ENCODE assay signal across 18 cellular contexts in genomic region chr10:113521482-113521795, GRCh38. TPM values are rescaled to one million over a fixed set of nuclear protein-coding genes. Genes with fewer than 3 reads are reported as not detected.
"Had no signal": no experiment of that assay in that cellular context is flagged by ENCODE, and none has a peak within 500 bp of the region (broad histone marks: within the 10 kb centered on the region; RNA-seq: fewer than 3 reads in every experiment).

No MANE protein-coding gene starts in this region.

- H3K9me3 Mint-ChIP-seq: dendritic cell treated with granulocyte-macrophage colony-stimulating factor and Interleukin-4, amounts not matched to agents 40 ng/mL and 50 ng/mL, for 4 days; naive thymus-derived CD4-positive, alpha-beta T cell; stimulated activated naive CD8-positive, alpha-beta T cell treated with anti-CD3 and anti-CD28 coated beads, Interleukin-15, Interleukin-2, amounts not matched to agents 100 ng/mL and 50 ng/mL, for 24 hours had no signal

- H3K4me1 Mint-ChIP-seq: naive thymus-derived CD4-positive, alpha-beta T cell had no signal

- H3K27ac Mint-ChIP-seq: dendritic cell treated with granulocyte-macrophage colony-stimulating factor and Interleukin-4, amounts not matched to agents 40 ng/mL and 50 ng/mL, for 4 days; stimulated activated naive CD8-positive, alpha-beta T cell treated with anti-CD3 and anti-CD28 coated beads, Interleukin-15, Interleukin-2, amounts not matched to agents 100 ng/mL and 50 ng/mL, for 24 hours had no signal

- H3K27ac ChIP-seq: esophagus muscularis mucosa, parathyroid adenoma, right lobe of liver, tibial nerve, uterus had no signal

- DNase-seq: activated CD4-positive, alpha-beta T cell treated with anti-CD3 and anti-CD28 coated beads, Interleukin-2, amount 50 U/mL, for 1 hour; activated CD4-positive, CD25-positive, alpha-beta regulatory T cell treated with anti-CD3 and anti-CD28 coated beads, Interleukin-2, amount 50 U/mL, for 72 hours; activated CD8-positive, alpha-beta memory T cell treated with anti-CD3 and anti-CD28 coated beads, Interleukin-2, amount 50 U/mL, for 4 hours; activated effector memory CD4-positive, alpha-beta T cell treated with Interleukin-2 at 50 U/mL for 16 hours; activated naive CD4-positive, alpha-beta T cell treated with anti-CD3 and anti-CD28 coated beads, Interleukin-2, amount 50 U/mL, for 16 hours; cerebellar nuclear complex; effector CD8-positive, alpha-beta T cell had no signal

- H3K27me3 ChIP-seq: ascending aorta, esophagus muscularis mucosa, right lobe of liver, tibial nerve, uterus had no signal

- H3K36me3 Mint-ChIP-seq: naive thymus-derived CD4-positive, alpha-beta T cell had no signal

- H3K9me3 ChIP-seq: ascending aorta, esophagus muscularis mucosa, right lobe of liver, tibial nerve, uterus had no signal

- H3K36me3 ChIP-seq: ascending aorta, esophagus muscularis mucosa, right lobe of liver, tibial nerve, uterus had no signal

- H3K4me3 Mint-ChIP-seq: dendritic cell treated with granulocyte-macrophage colony-stimulating factor and Interleukin-4, amounts not matched to agents 40 ng/mL and 50 ng/mL, for 4 days; naive thymus-derived CD4-positive, alpha-beta T cell; stimulated activated naive CD8-positive, alpha-beta T cell treated with anti-CD3 and anti-CD28 coated beads, Interleukin-15, Interleukin-2, amounts not matched to agents 100 ng/mL and 50 ng/mL, for 24 hours had no signal

- H3K4me3 ChIP-seq: ascending aorta, esophagus muscularis mucosa, right lobe of liver, tibial nerve, uterus had no signal

- H3K4me1 ChIP-seq: parathyroid adenoma, right lobe of liver had no signal

RNA-seq across cellular contexts. Expression of gene HABP2, which starts 31.4 kb away (rescaled TPM):
- total RNA-seq: ascending aorta; bronchial epithelial cell; endothelial cell of umbilical vein; esophagus muscularis mucosa; naive thymus-derived CD4-positive, alpha-beta T cell; tibial nerve had no signal
- polyA plus RNA-seq: naive thymus-derived CD4-positive, alpha-beta T cell had no signal
